ENCODE assay signal across 8 cellular contexts in the genomic region with DNA sequence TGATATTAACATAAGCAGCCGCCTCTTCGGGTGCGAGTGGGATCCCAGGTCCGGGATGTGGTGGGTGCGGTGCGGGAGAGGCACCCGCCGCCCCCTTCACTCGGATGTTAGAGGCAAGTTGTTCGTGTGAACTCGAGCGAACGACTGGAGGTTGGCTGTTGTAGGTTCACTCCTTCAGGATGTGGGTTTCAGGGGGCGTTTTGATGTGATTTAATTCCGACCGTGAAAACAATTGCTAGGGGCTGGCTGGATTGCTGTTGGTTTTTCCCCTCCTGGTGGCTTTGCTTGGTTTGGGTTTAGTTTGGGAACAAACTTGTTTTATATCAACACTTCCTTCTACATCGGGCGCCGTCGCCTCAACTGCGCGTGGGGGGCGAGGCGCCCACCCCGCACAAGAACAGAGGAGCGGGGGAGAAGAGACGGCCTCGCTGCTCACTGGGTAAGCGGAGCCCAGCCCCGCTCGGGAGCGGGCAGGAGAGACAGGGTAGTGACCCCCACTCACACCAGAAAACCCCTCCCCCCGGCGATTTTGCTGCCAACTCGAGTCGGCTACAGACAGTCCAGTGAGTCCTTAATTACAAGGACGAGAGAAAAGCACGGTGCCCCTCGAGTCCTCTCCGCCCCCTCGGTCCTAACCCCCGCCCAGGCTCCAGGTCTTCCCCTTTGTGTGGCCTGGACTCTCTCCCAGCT. TPM values are rescaled to one million over a fixed set of nuclear protein-coding genes. Genes with fewer than 3 reads are reported as not detected.
A peak's percentile ranks its signal among the peaks of the same experiment; 100 is the strongest.
DNase-seq lines count a peak whose midpoint lies in the region; ATAC-seq, FAIRE-seq and TF ChIP-seq lines count a peak whose summit lies in the region.

No MANE protein-coding gene starts in this region.

- peaks cover 23% of the 10 kb centered on the region for H3K36me3 Mint-ChIP-seq in activated CD4-positive, alpha-beta T cell treated with anti-CD3 and anti-CD28 coated beads, Interleukin-2, amount 10 ng/mL, durations not matched to agents 7 days and 5 days (ENCODE audit: low read depth)

- peaks cover 53% of the 10 kb centered on the region for H3K4me1 Mint-ChIP-seq in activated CD4-positive, alpha-beta T cell treated with anti-CD3 and anti-CD28 coated beads, Interleukin-2, amount 10 ng/mL, durations not matched to agents 7 days and 5 days

- CTCF ChIA-PET in activated CD4-positive, alpha-beta T cell treated with anti-CD3 and anti-CD28 coated beads, Interleukin-2, amount 10 ng/mL, durations not matched to agents 7 days and 5 days (lab: Charles Lee), result interaction anchor here (0.5 to 2.2 kb wide), 8 partner anchors 8 to 400 kb away, joined by 3 to 9 read pairs (median 4); no protein-coding TSS in a partner anchor

- H3K27me3 Mint-ChIP-seq in activated CD4-positive, alpha-beta T cell treated with anti-CD3 and anti-CD28 coated beads, Interleukin-2, amount 10 ng/mL, durations not matched to agents 7 days and 5 days, result peaks cover 21% of the 10 kb centered on the region

- peak; percentile 73 for FAIRE-seq in GM12892 (lab: Jason Lieb, UNC)

- peak overlapping the region; percentile 87 for H3K4me3 Mint-ChIP-seq in activated CD4-positive, alpha-beta T cell treated with anti-CD3 and anti-CD28 coated beads, Interleukin-2, amount 10 ng/mL, durations not matched to agents 7 days and 5 days

- peak overlapping the region; percentile 83 for H3K27ac Mint-ChIP-seq in activated CD4-positive, alpha-beta T cell treated with anti-CD3 and anti-CD28 coated beads, Interleukin-2, amount 10 ng/mL, durations not matched to agents 7 days and 5 days

- TF ChIP-seq CTCF in epithelial cell of proximal tubule (conservative IDR thresholded peaks at IDR 0.05; ENCODE audit: low read depth, low read length) (no peak), omental fat pad (IDR thresholded peaks at IDR 0.05) (no peak)

- DNase-seq in GM12892 (ENCODE audit: insufficient read length) (no peak), epithelial cell of proximal tubule (ENCODE audit: low read depth) (no peak), NCI-H2081 treated with DMSO at 0.1 percent for 48 hours (lab: John Stamatoyannopoulos, UW) (no peak), omental fat pad (ENCODE audit: low spot score) (no peak), putamen (ENCODE audit: low spot score) (no peak), NCI-H2029 (lab: John Stamatoyannopoulos, UW) (no peak)
- peak; percentile 81 for DNase-seq in activated CD4-positive, alpha-beta T cell treated with anti-CD3 and anti-CD28 coated beads, Interleukin-2, amount 10 ng/mL, durations not matched to agents 7 days and 5 days
- DNase-seq in stimulated activated CD4-positive, alpha-beta T cell treated with anti-CD3 and anti-CD28 coated beads, Interleukin-2, amount 100 ng/mL, for 4 hours (ENCODE audit: low read depth), result peak; percentile 49

- POLR2A ChIA-PET in activated CD4-positive, alpha-beta T cell treated with anti-CD3 and anti-CD28 coated beads, Interleukin-2, amount 10 ng/mL, durations not matched to agents 7 days and 5 days (lab: Charles Lee), result interaction anchor here (0.5 kb wide), 1 partner anchor 122 kb away, joined by 3 read pairs; no protein-coding TSS in a partner anchor

- ATAC-seq in omental fat pad (ENCODE audit: low FRiP score), result no peak

- peak overlapping the region; percentile 63 for H3K4me3 ChIP-seq in epithelial cell of proximal tubule (ENCODE audit: low read depth, low read length)

- no peak for TF ChIP-seq POLR2A in GM12892 (IDR thresholded peaks at IDR 0.05; ENCODE audit: low read depth, low read length)

- no peaks in the 10 kb centered on the region for H3K9me3 Mint-ChIP-seq in activated CD4-positive, alpha-beta T cell treated with anti-CD3 and anti-CD28 coated beads, Interleukin-2, amount 10 ng/mL, durations not matched to agents 7 days and 5 days

RNA-seq across cellular contexts. Expression of a gene that starts 3.0 kb away (rescaled TPM):
- polyA plus RNA-seq in GM12892 (2012; ENCODE audit: missing spikeins), result 20.9 TPM
- total RNA-seq in activated CD4-positive, alpha-beta T cell treated with anti-CD3 and anti-CD28 coated beads, Interleukin-2, amount 10 ng/mL, durations not matched to agents 7 days and 5 days, result 100 to 1,000 TPM; 386 to 498 TPM
- 1.2 and 4.2 TPM in 2 replicates for total RNA-seq in epithelial cell of proximal tubule
- 1 to 10 TPM; 2.2 to 8.3 (median 3.7) TPM for total RNA-seq in omental fat pad

Comparison
In these comparisons a context has a peak if more than half of its experiments do, and no peak if none do; other contexts are left out.
1. DNase-seq: peak in activated CD4-positive, alpha-beta T cell treated with anti-CD3 and anti-CD28 coated beads, Interleukin-2, amount 10 ng/mL, durations not matched to agents 7 days and 5 days (single experiment) and stimulated activated CD4-positive, alpha-beta T cell treated with anti-CD3 and anti-CD28 coated beads, Interleukin-2, amount 100 ng/mL, for 4 hours (single experiment); none in GM12892 (single experiment), epithelial cell of proximal tubule (single experiment), NCI-H2081 treated with DMSO at 0.1 percent for 48 hours (single experiment), omental fat pad (single experiment), putamen (single experiment) and NCI-H2029 (single experiment).
2. RNA of a gene that starts 3.0 kb away (total RNA-seq): 386 to 498 TPM in activated CD4-positive, alpha-beta T cell treated with anti-CD3 and anti-CD28 coated beads, Interleukin-2, amount 10 ng/mL, durations not matched to agents 7 days and 5 days; 2.2 to 8.3 TPM in omental fat pad and 1.2 to 4.2 TPM in epithelial cell of proximal tubule; every median in the first group is over 10 times any median in the second.